Comparison of ENCODE assay signal across 8 cellular contexts in the genomic region with DNA sequence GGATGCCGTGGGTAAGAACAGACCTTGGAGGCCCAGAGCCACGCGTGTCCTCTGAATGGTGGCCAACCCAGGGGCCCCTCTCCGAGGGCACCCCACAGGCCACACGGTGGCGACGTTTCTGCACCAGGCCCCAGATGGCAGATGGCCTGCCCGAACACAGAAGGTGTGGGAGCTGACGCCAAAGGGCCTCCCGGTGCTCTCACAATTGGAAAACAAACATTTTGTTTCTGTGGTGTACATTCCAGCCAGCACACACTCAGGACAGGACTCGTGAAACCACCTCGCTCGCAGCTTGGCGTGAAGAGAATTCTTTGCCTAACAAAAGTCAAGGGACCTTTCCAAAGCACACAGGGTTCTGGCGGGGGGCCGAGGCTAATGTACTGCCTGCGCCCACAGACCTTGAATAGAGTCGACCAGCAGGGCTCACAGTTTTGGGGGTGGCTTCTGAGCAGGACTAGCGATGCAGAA.
DNase-seq lines count a peak whose midpoint lies in the region; ATAC-seq and TF ChIP-seq lines count a peak whose summit lies in the region.

No MANE protein-coding gene starts in this region.

- no peak overlapping the region for H3K4me3 ChIP-seq in parathyroid adenoma (ENCODE audit: low read depth, low read length)

- no peak overlapping the region for H3K4me2 ChIP-seq in parathyroid adenoma (ENCODE audit: low read length)

- peak; percentile 32 for TF ChIP-seq CTCF in parathyroid adenoma (IDR thresholded peaks at IDR 0.05)

- H3K9ac ChIP-seq in parathyroid adenoma = no peak overlapping the region

- peaks cover 17% of the 10 kb centered on the region for H3K4me1 ChIP-seq in parathyroid adenoma

- H3K27ac ChIP-seq in epithelial cell of prostate = peak overlapping the region; percentile 73
- no peak overlapping the region for H3K27ac ChIP-seq in parathyroid adenoma

- ATAC-seq in HG03439 (IDR thresholded peaks at IDR 0.05; ENCODE audit: unreplicated experiment) (no peak), GM19324 (IDR thresholded peaks at IDR 0.05; ENCODE audit: low FRiP score, unreplicated experiment) (no peak)

- DNase-seq in NCI-H2107 treated with DMSO at 0.1 percent for 48 hours (lab: John Stamatoyannopoulos, UW; ENCODE audit: unreplicated experiment) (peak; percentile 34), NCI-H2107 (lab: John Stamatoyannopoulos, UW) (no peak), UCSD-AML1 (lab: John Stamatoyannopoulos, UW; ENCODE audit: unreplicated experiment) (peak; percentile 56), epithelial cell of prostate (ENCODE audit: low read depth, low spot score) (no peak), DMS79 treated with DMSO at 0.1 percent for 48 hours (lab: John Stamatoyannopoulos, UW) (no peak)

- H3K79me2 ChIP-seq in parathyroid adenoma = peaks cover 52% of the 10 kb centered on the region

- no peak overlapping the region for H2AFZ ChIP-seq in parathyroid adenoma

- no peaks in the 10 kb centered on the region for H3K36me3 ChIP-seq in parathyroid adenoma (ENCODE audit: control insufficient read depth, insufficient read depth, low read length)

- H3K9me3 ChIP-seq in parathyroid adenoma (ENCODE audit: control insufficient read depth, low read length) = no peaks in the 10 kb centered on the region

- H3K27me3 ChIP-seq in parathyroid adenoma (ENCODE audit: control insufficient read depth, insufficient read depth, low read length) = no peaks in the 10 kb centered on the region

Comparison
In these comparisons a context has a peak if more than half of its experiments do, and no peak if none do; other contexts are left out.
1. DNase-seq: peak in NCI-H2107 treated with DMSO at 0.1 percent for 48 hours (single experiment) and UCSD-AML1 (single experiment); none in NCI-H2107 (single experiment), epithelial cell of prostate (single experiment) and DMS79 treated with DMSO at 0.1 percent for 48 hours (single experiment).